8 cellular contexts compared by ENCODE assay signal in genomic region chr10:112446055-112446854, GRCh38. TPM values are rescaled to one million over a fixed set of nuclear protein-coding genes. Genes with fewer than 3 reads are reported as not detected.
DNase-seq lines count a peak whose midpoint lies in the region; ATAC-seq, FAIRE-seq and TF ChIP-seq lines count a peak whose summit lies in the region.

No MANE protein-coding gene starts in this region.

- peak overlapping the region; percentile 94 to 99 for H3K4me3 ChIP-seq in kidney (ENCODE audit: low read length in 2 of 2)

- H3K9me3 ChIP-seq in kidney (ENCODE audit: control insufficient read depth in 1 of 2, low read length in 2 of 2): no peaks in the 10 kb centered on the region

- H3K9ac ChIP-seq in kidney (ENCODE audit: low read length in 2 of 2): peak overlapping the region; percentile 91 to 92

- ATAC-seq in HG03159 (IDR thresholded peaks at IDR 0.05; ENCODE audit: unreplicated experiment) (no peak), HG02759 (IDR thresholded peaks at IDR 0.05; ENCODE audit: unreplicated experiment) (no peak)

- peaks cover 60% of the 10 kb centered on the region for H3K36me3 Mint-ChIP-seq in stimulated activated naive CD8-positive, alpha-beta T cell treated with anti-CD3 and anti-CD28 coated beads, Interleukin-15, Interleukin-2, amounts not matched to agents 100 ng/mL and 50 ng/mL, for 24 hours (ENCODE audit: low read depth)

- peaks cover 66% of the 10 kb centered on the region for H3K4me1 Mint-ChIP-seq in stimulated activated naive CD8-positive, alpha-beta T cell treated with anti-CD3 and anti-CD28 coated beads, Interleukin-15, Interleukin-2, amounts not matched to agents 100 ng/mL and 50 ng/mL, for 24 hours (ENCODE audit: low read depth)

- peak overlapping the region; percentile 84 to 90 for H3K27ac ChIP-seq in kidney (ENCODE audit: low read depth in 2 of 2, low read length in 2 of 2)

- TF ChIP-seq CTCF in kidney (IDR thresholded peaks at IDR 0.05; ENCODE audit: borderline replicate concordance, extremely low read depth, insufficient read depth): no peak

- peaks cover 0 to 7% of the 10 kb centered on the region in 2 donors for H3K36me3 ChIP-seq in kidney (ENCODE audit: control insufficient read depth in 1 of 2, insufficient read depth in 2 of 2, low read length in 2 of 2)

- intact Hi-C loops in kidney (cut with DNase I): no loop called here

- H3K4me3 Mint-ChIP-seq in stimulated activated naive CD8-positive, alpha-beta T cell treated with anti-CD3 and anti-CD28 coated beads, Interleukin-15, Interleukin-2, amounts not matched to agents 100 ng/mL and 50 ng/mL, for 24 hours: peak overlapping the region; percentile 99

- peak; percentile 31 for DNase-seq in stimulated activated CD4-positive, alpha-beta T cell treated with anti-CD3 and anti-CD28 coated beads, Interleukin-15, amount 100 ng/mL, for 24 hours
- DNase-seq in stimulated activated CD4-positive, alpha-beta T cell treated with anti-CD3 and anti-CD28 coated beads, Interleukin-4, amount 100 ng/mL, for 4 hours: no peak
- DNase-seq in NCI-H69 (lab: John Stamatoyannopoulos, UW): peak; percentile 14
- DNase-seq in astrocyte of the hippocampus (ENCODE audit: low read depth, low spot score): peak; percentile 32
- DNase-seq in kidney: peak; percentile 53

- no peaks in the 10 kb centered on the region for H3K27me3 Mint-ChIP-seq in stimulated activated naive CD8-positive, alpha-beta T cell treated with anti-CD3 and anti-CD28 coated beads, Interleukin-15, Interleukin-2, amounts not matched to agents 100 ng/mL and 50 ng/mL, for 24 hours

- FAIRE-seq in kidney (lab: Jason Lieb, UNC): no peak

- H3K27ac Mint-ChIP-seq in stimulated activated naive CD8-positive, alpha-beta T cell treated with anti-CD3 and anti-CD28 coated beads, Interleukin-15, Interleukin-2, amounts not matched to agents 100 ng/mL and 50 ng/mL, for 24 hours: peak overlapping the region; percentile 96

- H3K9me3 Mint-ChIP-seq in stimulated activated naive CD8-positive, alpha-beta T cell treated with anti-CD3 and anti-CD28 coated beads, Interleukin-15, Interleukin-2, amounts not matched to agents 100 ng/mL and 50 ng/mL, for 24 hours: no peaks in the 10 kb centered on the region

- peaks cover 3 to 17% of the 10 kb centered on the region in 2 donors for H3K4me1 ChIP-seq in kidney (ENCODE audit: control insufficient read depth in 1 of 2, insufficient read depth in 1 of 2, low read depth in 1 of 2, low read length in 2 of 2)

RNA-seq across cellular contexts. Expression of gene ZDHHC6, which starts 0.5 kb away (rescaled TPM):
- total RNA-seq in kidney: 37.5 TPM
- polyA plus RNA-seq in kidney (ENCODE audit: insufficient read depth, low read depth, low replicate concordance): 73.8 TPM

RNA-seq across cellular contexts. Expression of gene VTI1A, which starts 0.8 kb away (rescaled TPM):
- 41.8 TPM for total RNA-seq in kidney
- 9.2 TPM for polyA plus RNA-seq in kidney (ENCODE audit: insufficient read depth, low read depth, low replicate concordance)

Comparison
In these comparisons a context has a peak if more than half of its experiments do, and no peak if none do; other contexts are left out.
1. DNase-seq: peak in stimulated activated CD4-positive, alpha-beta T cell treated with anti-CD3 and anti-CD28 coated beads, Interleukin-15, amount 100 ng/mL, for 24 hours (single experiment), NCI-H69 (single experiment), astrocyte of the hippocampus (single experiment) and kidney (single experiment); none in stimulated activated CD4-positive, alpha-beta T cell treated with anti-CD3 and anti-CD28 coated beads, Interleukin-4, amount 100 ng/mL, for 4 hours (0 of 2).